Comparison of ENCODE assay signal across 39 cellular contexts in genomic region chr4:147398556-147398955, GRCh38.
"Had no signal": no experiment of that assay in that cellular context is flagged by ENCODE, and none has a peak within 500 bp of the region (broad histone marks: within the 10 kb centered on the region; RNA-seq: fewer than 3 reads in every experiment).

No MANE protein-coding gene starts in this region.

- ATAC-seq: activated naive CD4-positive, alpha-beta T cell treated with anti-CD3 and anti-CD28 coated beads, Interleukin-2, amount 50 U/mL, for 72 hours; activated T-cell treated with anti-CD3 and anti-CD28 coated beads, Interleukin-2, amount 50 U/mL, for 4 hours; PC-3; Right ventricle myocardium inferior had no signal

- H3K27me3 ChIP-seq: adrenal gland, brain microvascular endothelial cell, cardiac muscle cell had no signal

- H3K4me1 ChIP-seq: adrenal gland had no signal

- H3K4me3 ChIP-seq: adrenal gland, cardiac muscle cell had no signal

- H3K9me3 ChIP-seq: adrenal gland had no signal

- H3K36me3 Mint-ChIP-seq: activated CD4-positive, alpha-beta memory T cell treated with anti-CD3 and anti-CD28 coated beads for 36 hours; activated naive CD4-positive, alpha-beta T cell treated with anti-CD3 and anti-CD28 coated beads, Interleukin-2, amount 50 U/mL, for 72 hours had no signal

- H3K4me3 Mint-ChIP-seq: activated B cell treated with CpG ODN at 0.5 μM for 24 hours; activated CD4-positive, alpha-beta memory T cell treated with anti-CD3 and anti-CD28 coated beads for 36 hours; activated naive CD4-positive, alpha-beta T cell treated with anti-CD3 and anti-CD28 coated beads for 36 hours; activated T-cell treated with anti-CD3 and anti-CD28 coated beads, Interleukin-2, amount 50 U/mL, for 4 hours; activated T-helper 1 cell treated with anti-CD3 and anti-CD28 coated beads, Interleukin-12 subunit alpha, Interleukin-12 subunit beta, Interleukin-2, Interleukin-4 antibody, amounts not matched to agents 30 ng/mL and 10 ng/mL and 1 ng/mL, durations not matched to agents 14 hours and 24 hours and 36 hours had no signal

- H3K36me3 ChIP-seq: adrenal gland, brain microvascular endothelial cell, cardiac muscle cell had no signal

- H3K9ac ChIP-seq: KMS-11 had no signal

- H3K27ac ChIP-seq: adrenal gland, brain microvascular endothelial cell, cardiac muscle cell, KMS-11, RWPE1, VCaP had no signal

- FAIRE-seq: RCC 7860 had no signal

- DNase-seq: activated B cell treated with CpG ODN at 0.5 μM for 24 hours; activated CD4-positive, alpha-beta memory T cell treated with anti-CD3 and anti-CD28 coated beads for 36 hours; activated CD4-positive, alpha-beta T cell treated with anti-CD3 and anti-CD28 coated beads for 4 hours; activated CD4-positive, alpha-beta T cell treated with anti-CD3 and anti-CD28 coated beads, Interleukin-2, amount 50 U/mL, for 1 hour; activated CD4-positive, CD25-positive, alpha-beta regulatory T cell treated with anti-CD3 and anti-CD28 coated beads, Interleukin-2, amount 50 U/mL, for 72 hours; activated CD8-positive, alpha-beta memory T cell treated with anti-CD3 and anti-CD28 coated beads, Interleukin-2, amount 50 U/mL, for 4 hours; activated gamma-delta T cell treated with Interleukin-2 at 50 U/mL for 16 hours; activated naive CD4-positive, alpha-beta T cell treated with anti-CD3 and anti-CD28 coated beads for 36 hours; activated T-cell treated with anti-CD3 and anti-CD28 coated beads for 4 hours; activated T-cell treated with anti-CD3 and anti-CD28 coated beads, Interleukin-2, amount 50 U/mL, for 4 hours; adrenal gland; brain microvascular endothelial cell; MM.1S; MV-4-11; NCI-H1092; NCI-H1417; NCI-H146; NCI-H187; NCI-H2029 treated with DMSO at 0.1 percent for 48 hours; NCI-H2107; NCI-H2171; NCI-H510A; NCI-H526; NCI-H748 treated with DMSO at 0.1 percent for 48 hours; NK-92 treated with Interleukin-12 subunit alpha and Interleukin-12 subunit beta, amount 100 ng/mL, for 24 hours; PC-3; SIG-M5; SW 1271; T-helper 1 cell; T-helper 2 cell; T-helper 9 cell had no signal

- H3K9me3 Mint-ChIP-seq: activated B cell treated with CpG ODN at 0.5 μM for 24 hours; activated CD4-positive, alpha-beta memory T cell treated with anti-CD3 and anti-CD28 coated beads for 36 hours; activated naive CD4-positive, alpha-beta T cell treated with anti-CD3 and anti-CD28 coated beads for 36 hours; activated T-helper 1 cell treated with anti-CD3 and anti-CD28 coated beads, Interleukin-12 subunit alpha, Interleukin-12 subunit beta, Interleukin-2, Interleukin-4 antibody, amounts not matched to agents 30 ng/mL and 10 ng/mL and 1 ng/mL, durations not matched to agents 14 hours and 24 hours and 36 hours had no signal

- H3K27me3 Mint-ChIP-seq: activated B cell treated with CpG ODN at 0.5 μM for 24 hours; activated CD4-positive, alpha-beta memory T cell treated with anti-CD3 and anti-CD28 coated beads for 36 hours had no signal

- H3K4me2 ChIP-seq: KMS-11 had no signal

- H3K27ac Mint-ChIP-seq: activated B cell treated with CpG ODN at 0.5 μM for 24 hours; activated CD4-positive, alpha-beta memory T cell treated with anti-CD3 and anti-CD28 coated beads for 36 hours; activated naive CD4-positive, alpha-beta T cell treated with anti-CD3 and anti-CD28 coated beads for 36 hours; activated naive CD4-positive, alpha-beta T cell treated with anti-CD3 and anti-CD28 coated beads, Interleukin-2, amount 50 U/mL, for 72 hours; activated T-helper 1 cell treated with anti-CD3 and anti-CD28 coated beads, Interleukin-12 subunit alpha, Interleukin-12 subunit beta, Interleukin-2, Interleukin-4 antibody, amounts not matched to agents 30 ng/mL and 10 ng/mL and 1 ng/mL, durations not matched to agents 14 hours and 24 hours and 36 hours had no signal

- H3K4me1 Mint-ChIP-seq: activated B cell treated with CpG ODN at 0.5 μM for 24 hours had no signal
